12 cellular contexts compared by ENCODE assay signal in the genomic region with DNA sequence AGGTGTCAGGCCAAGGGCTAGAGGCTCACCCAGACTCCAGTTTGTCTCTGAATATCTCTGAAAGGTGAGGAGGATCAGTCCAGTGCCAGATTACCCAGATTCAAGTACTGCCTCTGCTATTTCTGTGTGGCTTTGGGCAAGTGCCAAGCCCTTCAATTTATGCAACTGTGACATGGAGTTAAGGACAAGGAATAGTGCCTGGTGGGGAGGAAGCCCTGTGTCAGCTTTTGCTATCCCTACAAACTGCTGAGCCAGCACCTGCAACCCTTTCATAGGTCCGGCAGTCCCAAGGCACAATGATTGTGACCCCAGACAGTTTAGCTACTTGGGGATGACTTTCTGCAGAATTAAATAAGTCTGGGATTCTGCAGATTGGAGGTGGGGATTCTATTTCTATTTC.
DNase-seq lines count a peak whose midpoint lies in the region; ATAC-seq and TF ChIP-seq lines count a peak whose summit lies in the region.
"Had no signal": no experiment of that assay in that cellular context is flagged by ENCODE, and none has a peak within 500 bp of the region (broad histone marks: within the 10 kb centered on the region; RNA-seq: fewer than 3 reads in every experiment).

No MANE protein-coding gene starts in this region.

- H3K36me3 ChIP-seq in IMR-90 (ENCODE audit: control insufficient read depth, insufficient read depth, low read length) (peaks cover 47% of the 10 kb centered on the region), sigmoid colon (peaks cover 0 to 60% (median 3%) of the 10 kb centered on the region in 4 donors), prostate gland (no peaks in the 10 kb centered on the region)

- no peak overlapping the region for H4K5ac ChIP-seq in IMR-90 (ENCODE audit: low read depth, low read length)

- H3K4me1 ChIP-seq in IMR-90 (ENCODE audit: control insufficient read depth, insufficient read depth, low read length) (peaks cover 3% of the 10 kb centered on the region; the same call in 1 of the 2 replicates), sigmoid colon (peaks cover 0 to 29% (median 18%) of the 10 kb centered on the region in 4 donors), prostate gland (replicated peaks) (no peaks in the 10 kb centered on the region)

- no peak overlapping the region for H2BK20ac ChIP-seq in IMR-90 (ENCODE audit: low read depth, low read length)

- peaks cover under 1% of the 10 kb centered on the region; the same call in 1 of the 2 replicates for H3K9me1 ChIP-seq in IMR-90 (ENCODE audit: insufficient read depth, low read length)

- H3K4me1 Mint-ChIP-seq in T-helper 2 cell treated with Interferon-gamma antibody and Interleukin-4, amounts not matched to agents 5 μg/mL and 100 μg/mL, for 36 hours (ENCODE audit: low read depth) = no peaks in the 10 kb centered on the region

- no peak overlapping the region for H3K23ac ChIP-seq in IMR-90 (ENCODE audit: low read depth, low read length)

- intact Hi-C loops in IMR-90 (cut with micrococcal nuclease) (no loop called here), left cardiac atrium (cut with DNase I) (no loop called here), sigmoid colon (cut with DNase I) (no loop called here), prostate gland (cut with DNase I) (no loop called here)

- H3K27ac Mint-ChIP-seq in T-helper 2 cell treated with Interferon-gamma antibody and Interleukin-4, amounts not matched to agents 5 μg/mL and 100 μg/mL, for 36 hours = no peak overlapping the region

- TF ChIP-seq EP300 in sigmoid colon (IDR thresholded peaks at IDR 0.05) = no peak

- no peak overlapping the region for H3K4me3 Mint-ChIP-seq in T-helper 2 cell treated with Interferon-gamma antibody and Interleukin-4, amounts not matched to agents 5 μg/mL and 100 μg/mL, for 36 hours

- H2AFZ ChIP-seq in IMR-90 (replicated peaks; ENCODE audit: low read length, poor library complexity) = no peak overlapping the region

- DNase-seq in IMR-90 (no peak), SHP77 treated with DMSO at 0.1 percent for 48 hours (lab: John Stamatoyannopoulos, UW) (peak; percentile 46), left cardiac atrium (peak; percentile 62), sigmoid colon (peak; percentile 79), prostate gland (ENCODE audit: low spot score) (no peak)
- DNase-seq in T-helper 2 cell treated with Interferon-gamma antibody and Interleukin-4, amounts not matched to agents 5 μg/mL and 100 μg/mL, for 36 hours (ENCODE audit: low spot score) = no peak
- DNase-seq: AML-193, DMS53, mesenchymal stem cell, NCI-H2171 treated with DMSO at 0.1 percent for 48 hours had no signal

- H2AK5ac ChIP-seq in IMR-90 (ENCODE audit: low read depth, low read length) = no peak overlapping the region

- no peak overlapping the region for H4K8ac ChIP-seq in IMR-90 (ENCODE audit: low read depth in 2 of 2, low read length in 2 of 2)

- no peaks in the 10 kb centered on the region for H3K36me3 Mint-ChIP-seq in T-helper 2 cell treated with Interferon-gamma antibody and Interleukin-4, amounts not matched to agents 5 μg/mL and 100 μg/mL, for 36 hours (ENCODE audit: low read depth)

- H3K4ac ChIP-seq in IMR-90 (ENCODE audit: low read depth, low read length) = no peak overlapping the region

- peaks cover 22% of the 10 kb centered on the region for H3K9me3 Mint-ChIP-seq in T-helper 2 cell treated with Interferon-gamma antibody and Interleukin-4, amounts not matched to agents 5 μg/mL and 100 μg/mL, for 36 hours

- no peaks in the 10 kb centered on the region for H3K27me3 ChIP-seq in IMR-90 (ENCODE audit: control insufficient read depth, insufficient read depth, low read length)
- no peaks in the 10 kb centered on the region for H3K27me3 ChIP-seq in sigmoid colon
- no peaks in the 10 kb centered on the region for H3K27me3 ChIP-seq in prostate gland (replicated peaks; ENCODE audit: insufficient read depth)

- POLR2A ChIA-PET in IMR-90 (lab: Charles Lee; ENCODE audit: unreplicated experiment) = interaction anchor here (0.6 kb wide), 1 partner anchor 1572 kb away, joined by 5 read pairs; no protein-coding TSS in a partner anchor

- TF ChIP-seq POLR2A in IMR-90 (IDR thresholded peaks at IDR 0.05; ENCODE audit: low read depth, low read length) (no peak), sigmoid colon (IDR thresholded peaks at IDR 0.05) (no peak), prostate gland (IDR thresholded peaks at IDR 0.05) (no peak)

- H3K14ac ChIP-seq in IMR-90 (replicated peaks; ENCODE audit: low read depth, low read length) = no peak overlapping the region

- no peak overlapping the region for H2AK9ac ChIP-seq in IMR-90 (replicated peaks; ENCODE audit: low read depth, low read length, poor library complexity)

- no peak overlapping the region for H3K9ac ChIP-seq in IMR-90 (ENCODE audit: low read depth, low read length)

- H3K27ac ChIP-seq in IMR-90 (ENCODE audit: insufficient read depth, low read length) (no peak overlapping the region), sigmoid colon (peak overlapping the region in 3 of 4 donors; percentile 24 to 46 (median 35)), prostate gland (no peak overlapping the region)

- no peak overlapping the region for H4K91ac ChIP-seq in IMR-90 (ENCODE audit: insufficient read depth, low read depth, low read length)

- H3K9me3 ChIP-seq in IMR-90 (ENCODE audit: control insufficient read depth, insufficient read depth, low read length) (no peaks in the 10 kb centered on the region; the same call in 1 of the 2 replicates), sigmoid colon (peaks cover 0 to 3% (median 0%) of the 10 kb centered on the region in 4 donors), prostate gland (no peaks in the 10 kb centered on the region)

- H3K56ac ChIP-seq in IMR-90 (ENCODE audit: extremely low read depth, insufficient read depth, low read length) = no peak overlapping the region

- no TSS peak for BruUV-seq in IMR-90 (replicated peaks; lab: Mats Ljungman, UMichigan)

- dilution Hi-C loops in IMR-90 (cut with HindIII; ENCODE audit: low sequenced_read_pairs, unreplicated experiment) = no loop called here

- ATAC-seq in IMR-90 (ENCODE audit: low read depth) = no peak
- ATAC-seq in left cardiac atrium = peak; percentile 80 to 88
- ATAC-seq in HG03045 (IDR thresholded peaks at IDR 0.05; ENCODE audit: unreplicated experiment) = no peak
- no peak for ATAC-seq in GM18868 (IDR thresholded peaks at IDR 0.05; ENCODE audit: unreplicated experiment)

- H2BK120ac ChIP-seq in IMR-90 (ENCODE audit: low read depth, low read length) = no peak overlapping the region

- H3K4me3 ChIP-seq in IMR-90 (ENCODE audit: insufficient read depth, low read depth, low read length) (no peak overlapping the region), sigmoid colon (no peak overlapping the region), prostate gland (no peak overlapping the region)

- whole genome bisulfite sequencing in IMR-90 (ENCODE audit: extremely low coverage in 2 of 2, insufficient read length in 1 of 2), 2 experiments = no CpG with 5 or more reads among the region's 1 CpG
- 92 to 96% methylated on average over 1 of the region's 1 CpG for WGBS in sigmoid colon, 2 donors
- 78% methylated on average over 1 of the region's 1 CpG for WGBS in prostate gland

- no peaks in the 10 kb centered on the region for H3K27me3 Mint-ChIP-seq in T-helper 2 cell treated with Interferon-gamma antibody and Interleukin-4, amounts not matched to agents 5 μg/mL and 100 μg/mL, for 36 hours (ENCODE audit: low read depth)

- no peak for TF ChIP-seq RAD21 in IMR-90 (IDR thresholded peaks at IDR 0.05; ENCODE audit: low read length)

- in situ Hi-C loops in IMR-90 (cut with MboI; ENCODE audit: low sequenced_read_pairs) = no loop called here

- H3K18ac ChIP-seq in IMR-90 (ENCODE audit: low read depth, low read length) = no peak overlapping the region

- TF ChIP-seq CTCF in IMR-90 (conservative IDR thresholded peaks at IDR 0.05; ENCODE audit: low read depth, low read length) = no peak
- TF ChIP-seq CTCF in sigmoid colon (IDR thresholded peaks at IDR 0.05) = no peak
- no peak for TF ChIP-seq CTCF in prostate gland (IDR thresholded peaks at IDR 0.05)

- no peak overlapping the region for H2BK15ac ChIP-seq in IMR-90 (ENCODE audit: low read depth, low read length)

- H3K4me2 ChIP-seq in IMR-90 (ENCODE audit: low read depth, low read length) = no peak overlapping the region

- CTCF ChIA-PET in IMR-90 (lab: Yijun Ruan, JAX) = no interaction called here

- H3K79me1 ChIP-seq in IMR-90 (ENCODE audit: low read depth in 1 of 2, low read length in 2 of 2) = peaks cover 50 to 81% of the 10 kb centered on the region in 2 experiments

- H4K20me1 ChIP-seq in IMR-90 (ENCODE audit: insufficient read depth, low read length) = 0 out of 2 replicates have a peak, but pooled peaks cover 4% of the 10 kb centered on the region

- no peak overlapping the region for H2BK5ac ChIP-seq in IMR-90 (ENCODE audit: low read depth, low read length, poor library complexity, severe bottlenecking)

TF ChIP-seq in IMR-90, 13 proteins besides CTCF, POLR2A, EP300 and RAD21:
- TF ChIP-seq MAFK (IDR thresholded peaks at IDR 0.05; ENCODE audit: low read depth, low read length) (peak; percentile 72), CEBPB (IDR thresholded peaks at IDR 0.05; ENCODE audit: low read depth, low read length) (no peak)

Comparison
In these comparisons a context has a peak if more than half of its experiments do, and no peak if none do; other contexts are left out.
1. ATAC-seq: peak in left cardiac atrium (2 of 2); none in IMR-90 (single experiment), HG03045 (single experiment) and GM18868 (single experiment).
2. DNase-seq: peak in SHP77 treated with DMSO at 0.1 percent for 48 hours (single experiment), left cardiac atrium (single experiment) and sigmoid colon (single experiment); none in IMR-90 (single experiment), prostate gland (single experiment) and T-helper 2 cell treated with Interferon-gamma antibody and Interleukin-4, amounts not matched to agents 5 μg/mL and 100 μg/mL, for 36 hours (single experiment).
3. H3K27ac ChIP-seq: peak in sigmoid colon (3 of 4); none in IMR-90 (single experiment) and prostate gland (0 of 2).